ENCODE assay signal across 35 cellular contexts in genomic region chr12:48077111-48077510, GRCh38.
"Had no signal": no experiment of that assay in that cellular context is flagged by ENCODE, and none has a peak within 500 bp of the region (broad histone marks: within the 10 kb centered on the region; RNA-seq: fewer than 3 reads in every experiment).

No MANE protein-coding gene starts in this region.

- ATAC-seq: activated CD4-positive, alpha-beta T cell treated with anti-CD3 and anti-CD28 coated beads for 36 hours; activated CD8-positive, alpha-beta memory T cell treated with anti-CD3 and anti-CD28 coated beads, Interleukin-2, amount 10 ng/mL, durations not matched to agents 7 days and 5 days; activated CD8-positive, alpha-beta T cell treated with anti-CD3 and anti-CD28 coated beads, Interleukin-2, amount 10 ng/mL, durations not matched to agents 7 days and 5 days; activated T-helper 17 cell treated with anti-CD3 and anti-CD28 coated beads, Interleukin-2, amount 50 U/mL, for 72 hours; effector memory CD8-positive, alpha-beta T cell; foreskin keratinocyte; gastrocnemius medialis; heart left ventricle; T-cell had no signal

- DNase-seq: activated CD4-positive, alpha-beta memory T cell treated with anti-CD3 and anti-CD28 coated beads for 36 hours; activated CD4-positive, alpha-beta T cell treated with anti-CD3 and anti-CD28 coated beads for 36 hours; activated CD4-positive, alpha-beta T cell treated with anti-CD3 and anti-CD28 coated beads, Interleukin-2, amount 10 ng/mL, durations not matched to agents 24 days and 14 days; activated CD4-positive, CD25-positive, alpha-beta regulatory T cell; activated CD4-positive, CD25-positive, alpha-beta regulatory T cell treated with anti-CD3 and anti-CD28 coated beads, Interleukin-2, amount 50 U/mL, for 72 hours; activated CD8-positive, alpha-beta memory T cell treated with anti-CD3 and anti-CD28 coated beads, Interleukin-2, amount 10 ng/mL, durations not matched to agents 7 days and 5 days; activated CD8-positive, alpha-beta memory T cell treated with anti-CD3 and anti-CD28 coated beads, Interleukin-2, amount 50 U/mL, for 4 hours; activated CD8-positive, alpha-beta T cell treated with anti-CD3 and anti-CD28 coated beads, Interleukin-2, amount 10 ng/mL, durations not matched to agents 7 days and 5 days; activated effector memory CD4-positive, alpha-beta T cell treated with Interleukin-2 at 50 U/mL for 16 hours; activated gamma-delta T cell treated with Interleukin-2 at 50 U/mL for 16 hours; activated naive CD4-positive, alpha-beta T cell treated with anti-CD3 and anti-CD28 coated beads, Interleukin-2, amount 50 U/mL, for 16 hours; activated naive CD4-positive, alpha-beta T cell treated with Interleukin-2 at 50 U/mL for 16 hours; activated T-cell treated with anti-CD3 and anti-CD28 coated beads, Interleukin-2, amount 50 U/mL, for 24 hours; amniotic stem cell; anterior cingulate cortex; brain microvascular endothelial cell; caudate nucleus; cortex of kidney; dermis blood vessel endothelial cell; effector CD4-positive, alpha-beta T cell; effector memory CD8-positive, alpha-beta T cell; erythroblast; foreskin keratinocyte; gastrocnemius medialis; glutamatergic neuron; heart left ventricle; T-cell; T1000 had no signal

- H3K27me3 ChIP-seq: brain microvascular endothelial cell, esophagus muscularis mucosa, foreskin keratinocyte, gastrocnemius medialis, heart left ventricle had no signal

- H3K27ac Mint-ChIP-seq: activated CD4-positive, alpha-beta memory T cell treated with anti-CD3 and anti-CD28 coated beads for 36 hours; activated CD4-positive, alpha-beta T cell treated with anti-CD3 and anti-CD28 coated beads, Interleukin-2, amount 10 ng/mL, durations not matched to agents 24 days and 14 days; activated CD8-positive, alpha-beta memory T cell treated with anti-CD3 and anti-CD28 coated beads, Interleukin-2, amount 10 ng/mL, durations not matched to agents 7 days and 5 days; activated CD8-positive, alpha-beta T cell treated with anti-CD3 and anti-CD28 coated beads, Interleukin-2, amount 10 ng/mL, durations not matched to agents 7 days and 5 days; activated naive CD8-positive, alpha-beta T cell; activated T-cell treated with anti-CD3 and anti-CD28 coated beads, Interleukin-2, amount 50 U/mL, for 24 hours; activated T-helper 17 cell treated with anti-CD3 and anti-CD28 coated beads, Interleukin-2, amount 50 U/mL, for 72 hours; T-helper 1 cell treated with Interleukin-12 subunit alpha and Interleukin-12 subunit beta and Interleukin-4 antibody, amounts not matched to agents 30 μg/mL and 1 μg/mL, for 36 hours; T-helper 2 cell treated with Interferon-gamma antibody and Interleukin-4, amounts not matched to agents 5 μg/mL and 100 μg/mL, for 36 hours had no signal

- H3K4me3 ChIP-seq: esophagus muscularis mucosa, gastrocnemius medialis, heart left ventricle had no signal

- H3K27ac ChIP-seq: brain microvascular endothelial cell, esophagus muscularis mucosa, foreskin keratinocyte, gastrocnemius medialis, heart left ventricle had no signal

- H3K4me1 ChIP-seq: esophagus muscularis mucosa, foreskin keratinocyte had no signal

- H3K4me3 Mint-ChIP-seq: activated CD4-positive, alpha-beta memory T cell treated with anti-CD3 and anti-CD28 coated beads for 36 hours; activated CD4-positive, alpha-beta T cell treated with anti-CD3 and anti-CD28 coated beads for 36 hours; activated CD4-positive, alpha-beta T cell treated with anti-CD3 and anti-CD28 coated beads, Interleukin-2, amount 10 ng/mL, durations not matched to agents 24 days and 14 days; activated CD8-positive, alpha-beta memory T cell treated with anti-CD3 and anti-CD28 coated beads, Interleukin-2, amount 10 ng/mL, durations not matched to agents 7 days and 5 days; activated CD8-positive, alpha-beta T cell treated with anti-CD3 and anti-CD28 coated beads, Interleukin-2, amount 10 ng/mL, durations not matched to agents 7 days and 5 days; activated naive CD8-positive, alpha-beta T cell; activated T-cell treated with anti-CD3 and anti-CD28 coated beads, Interleukin-2, amount 50 U/mL, for 24 hours; activated T-helper 17 cell treated with anti-CD3 and anti-CD28 coated beads, Interleukin-2, amount 50 U/mL, for 72 hours; effector memory CD8-positive, alpha-beta T cell; T-cell; T-helper 1 cell treated with Interleukin-12 subunit alpha and Interleukin-12 subunit beta and Interleukin-4 antibody, amounts not matched to agents 30 μg/mL and 1 μg/mL, for 36 hours; T-helper 2 cell treated with Interferon-gamma antibody and Interleukin-4, amounts not matched to agents 5 μg/mL and 100 μg/mL, for 36 hours had no signal

- H3K9me3 Mint-ChIP-seq: activated CD4-positive, alpha-beta memory T cell treated with anti-CD3 and anti-CD28 coated beads for 36 hours; activated CD4-positive, alpha-beta T cell treated with anti-CD3 and anti-CD28 coated beads, Interleukin-2, amount 10 ng/mL, durations not matched to agents 24 days and 14 days; activated T-cell treated with anti-CD3 and anti-CD28 coated beads, Interleukin-2, amount 50 U/mL, for 24 hours; activated T-helper 17 cell treated with anti-CD3 and anti-CD28 coated beads, Interleukin-2, amount 50 U/mL, for 72 hours; effector memory CD8-positive, alpha-beta T cell; T-cell; T-helper 1 cell treated with Interleukin-12 subunit alpha and Interleukin-12 subunit beta and Interleukin-4 antibody, amounts not matched to agents 30 μg/mL and 1 μg/mL, for 36 hours; T-helper 2 cell treated with Interferon-gamma antibody and Interleukin-4, amounts not matched to agents 5 μg/mL and 100 μg/mL, for 36 hours had no signal

- H3K4me1 Mint-ChIP-seq: activated CD8-positive, alpha-beta memory T cell treated with anti-CD3 and anti-CD28 coated beads, Interleukin-2, amount 10 ng/mL, durations not matched to agents 7 days and 5 days; activated T-helper 17 cell treated with anti-CD3 and anti-CD28 coated beads, Interleukin-2, amount 50 U/mL, for 72 hours; T-cell had no signal

- FAIRE-seq: astrocyte, colon had no signal

- H3K9me3 ChIP-seq: esophagus muscularis mucosa, gastrocnemius medialis had no signal

- H3K27me3 Mint-ChIP-seq: activated CD4-positive, alpha-beta memory T cell treated with anti-CD3 and anti-CD28 coated beads for 36 hours; activated CD4-positive, alpha-beta T cell treated with anti-CD3 and anti-CD28 coated beads for 36 hours; activated CD4-positive, alpha-beta T cell treated with anti-CD3 and anti-CD28 coated beads, Interleukin-2, amount 10 ng/mL, durations not matched to agents 24 days and 14 days; activated CD8-positive, alpha-beta memory T cell treated with anti-CD3 and anti-CD28 coated beads, Interleukin-2, amount 10 ng/mL, durations not matched to agents 7 days and 5 days; activated naive CD8-positive, alpha-beta T cell; activated T-cell treated with anti-CD3 and anti-CD28 coated beads, Interleukin-2, amount 50 U/mL, for 24 hours; activated T-helper 17 cell treated with anti-CD3 and anti-CD28 coated beads, Interleukin-2, amount 50 U/mL, for 72 hours; effector memory CD8-positive, alpha-beta T cell; T-cell had no signal
